Comparison of ENCODE assay signal across 17 cellular contexts in the genomic region with DNA sequence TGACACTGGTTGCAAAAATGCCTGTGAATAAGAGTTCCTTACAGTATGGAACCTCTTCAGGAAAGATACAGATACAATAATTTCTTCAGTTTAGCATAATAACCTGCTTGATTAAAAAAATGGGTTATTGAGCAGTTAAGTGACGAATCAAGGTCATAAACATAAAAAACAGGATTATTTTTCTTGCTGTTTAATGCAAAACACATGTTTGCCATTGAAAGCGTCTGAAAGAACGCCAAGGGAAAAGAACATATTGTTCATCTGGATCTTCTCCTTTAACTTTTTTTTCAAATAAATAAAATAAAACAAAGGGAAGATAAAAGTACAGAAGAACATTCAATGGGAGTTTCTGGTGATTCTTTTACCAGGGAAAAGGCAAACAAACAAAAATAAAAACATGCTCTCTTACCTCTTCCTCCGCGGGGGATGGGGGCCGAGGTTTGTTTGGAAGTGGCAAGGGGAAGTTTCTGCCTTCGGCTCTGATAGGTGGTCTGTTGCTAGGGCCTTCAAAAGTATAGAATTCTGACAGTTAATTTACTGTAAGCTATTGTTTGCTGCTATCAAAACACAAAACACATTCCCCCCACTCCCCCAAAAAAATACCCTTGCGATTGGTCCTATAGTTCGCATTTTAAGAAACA. TPM values are rescaled to one million over a fixed set of nuclear protein-coding genes. Genes with fewer than 3 reads are reported as not detected.
DNase-seq lines count a peak whose midpoint lies in the region; ATAC-seq and TF ChIP-seq lines count a peak whose summit lies in the region.
"Had no signal": no experiment of that assay in that cellular context is flagged by ENCODE, and none has a peak within 500 bp of the region (broad histone marks: within the 10 kb centered on the region; RNA-seq: fewer than 3 reads in every experiment).

No MANE protein-coding gene starts in this region.

- no peak overlapping the region for H3K23ac ChIP-seq in H9 (ENCODE audit: insufficient read length, low read depth, low read length)

- peaks cover 2% of the 10 kb centered on the region; the same call in 1 of the 2 replicates for H3K27me3 Mint-ChIP-seq in H9 (ENCODE audit: low read depth)
- H3K27me3 Mint-ChIP-seq in activated naive CD8-positive, alpha-beta T cell treated with anti-CD3 and anti-CD28 coated beads for 36 hours = no peaks in the 10 kb centered on the region
- no peaks in the 10 kb centered on the region for H3K27me3 Mint-ChIP-seq in activated T-helper 1 cell treated with anti-CD3 and anti-CD28 coated beads, Interleukin-12 subunit alpha, Interleukin-12 subunit beta, Interleukin-2, Interleukin-4 antibody, amounts not matched to agents 30 ng/mL and 10 ng/mL and 1 ng/mL, durations not matched to agents 14 hours and 24 hours and 36 hours (ENCODE audit: insufficient read depth)

- H3K4ac ChIP-seq in H9 (ENCODE audit: low read depth, low read length) = no peak overlapping the region

- no peak overlapping the region for H2AK5ac ChIP-seq in H9 (ENCODE audit: insufficient read length, low read length)

- H3K18ac ChIP-seq in H9 (ENCODE audit: insufficient read length, low read depth, low read length) = no peak overlapping the region

- intact Hi-C loops in activated T-helper 1 cell treated with anti-CD3 and anti-CD28 coated beads, Interleukin-12 subunit alpha, Interleukin-12 subunit beta, Interleukin-2, Interleukin-4 antibody, amounts not matched to agents 30 ng/mL and 10 ng/mL and 1 ng/mL, durations not matched to agents 14 hours and 24 hours and 36 hours (cut with micrococcal nuclease) = loop anchor here (2.0 kb wide), 1 partner anchor 16 kb away; no protein-coding TSS in a partner anchor

- H3K27ac Mint-ChIP-seq in H9 = peak overlapping the region in 2 of 3 experiments; percentile 25 to 67; a peak in 4 of 7 replicates
- H3K27ac Mint-ChIP-seq in activated naive CD8-positive, alpha-beta T cell treated with anti-CD3 and anti-CD28 coated beads for 36 hours = peak overlapping the region; percentile 77
- no peak overlapping the region for H3K27ac Mint-ChIP-seq in activated T-helper 1 cell treated with anti-CD3 and anti-CD28 coated beads, Interleukin-12 subunit alpha, Interleukin-12 subunit beta, Interleukin-2, Interleukin-4 antibody, amounts not matched to agents 30 ng/mL and 10 ng/mL and 1 ng/mL, durations not matched to agents 14 hours and 24 hours and 36 hours

- H3K9ac ChIP-seq in H9 (ENCODE audit: extremely low read depth, insufficient read length, low read length) = no peak overlapping the region

- no peak overlapping the region for H2BK120ac ChIP-seq in H9 (ENCODE audit: low read depth, low read length, poor library complexity, severe bottlenecking)

- no peak overlapping the region for H3K27ac ChIP-seq in H9 (ENCODE audit: insufficient read length, low read depth, low read length)
- H3K27ac ChIP-seq in gastroesophageal sphincter = peak overlapping the region in 3 of 4 donors; percentile 36 to 66 (median 48)
- H3K27ac ChIP-seq: body of pancreas had no signal

- H4K5ac ChIP-seq in H9 (ENCODE audit: insufficient read length, low read depth, low read length) = no peak overlapping the region

- H3K79me1 ChIP-seq in H9 (ENCODE audit: insufficient read depth, low read depth, low read length, poor library complexity, severe bottlenecking) = no peaks in the 10 kb centered on the region

- H3K4me3 Mint-ChIP-seq in H9 = no peak overlapping the region
- no peak overlapping the region for H3K4me3 Mint-ChIP-seq in activated naive CD8-positive, alpha-beta T cell treated with anti-CD3 and anti-CD28 coated beads for 36 hours
- no peak overlapping the region for H3K4me3 Mint-ChIP-seq in activated T-helper 1 cell treated with anti-CD3 and anti-CD28 coated beads, Interleukin-12 subunit alpha, Interleukin-12 subunit beta, Interleukin-2, Interleukin-4 antibody, amounts not matched to agents 30 ng/mL and 10 ng/mL and 1 ng/mL, durations not matched to agents 14 hours and 24 hours and 36 hours

- H2BK12ac ChIP-seq in H9 (ENCODE audit: insufficient read length, low read depth, low read length) = no peak overlapping the region

- H3T11ph ChIP-seq in H9 (ENCODE audit: low read length) = no peak overlapping the region

- no peak overlapping the region for H3K56ac ChIP-seq in H9 (ENCODE audit: insufficient read length, low read depth, low read length)

- H3K14ac ChIP-seq in H9 (ENCODE audit: insufficient read depth, low read length) = no peak overlapping the region

- TF ChIP-seq EP300 in gastroesophageal sphincter (IDR thresholded peaks at IDR 0.05) = no peak

- H3K4me3 ChIP-seq in AG10803 (ENCODE audit: low read length) (no peak overlapping the region), gastroesophageal sphincter (no peak overlapping the region)
- H3K4me3 ChIP-seq: body of pancreas, K562 had no signal

- H3K23me2 ChIP-seq in H9 (ENCODE audit: insufficient read length, low read depth, low read length, poor library complexity, severe bottlenecking) = no peaks in the 10 kb centered on the region

- no peaks in the 10 kb centered on the region for H3K36me3 ChIP-seq in gastroesophageal sphincter

- no peak overlapping the region for H2BK20ac ChIP-seq in H9 (ENCODE audit: low read depth, low read length, poor library complexity, severe bottlenecking)

- no peaks in the 10 kb centered on the region for H4K20me1 ChIP-seq in H9 (ENCODE audit: control insufficient read depth, insufficient read depth, insufficient read length)

- no peak overlapping the region for H4K8ac ChIP-seq in H9 (replicated peaks; ENCODE audit: insufficient read length, low read depth, low read length)

- H3K36me3 Mint-ChIP-seq in H9 (ENCODE audit: insufficient read depth in 1 of 3, low read depth in 3 of 3) = no peaks in the 10 kb centered on the region
- H3K36me3 Mint-ChIP-seq in activated naive CD8-positive, alpha-beta T cell treated with anti-CD3 and anti-CD28 coated beads for 36 hours = peaks cover 83% of the 10 kb centered on the region
- H3K36me3 Mint-ChIP-seq in activated T-helper 1 cell treated with anti-CD3 and anti-CD28 coated beads, Interleukin-12 subunit alpha, Interleukin-12 subunit beta, Interleukin-2, Interleukin-4 antibody, amounts not matched to agents 30 ng/mL and 10 ng/mL and 1 ng/mL, durations not matched to agents 14 hours and 24 hours and 36 hours (ENCODE audit: low read depth) = peaks cover 90% of the 10 kb centered on the region

- H2AFZ ChIP-seq in H9 (ENCODE audit: low read length) = no peak overlapping the region

- H3K4me1 Mint-ChIP-seq in H9 = peaks cover 60 to 78% of the 10 kb centered on the region in 2 experiments
- peaks cover 78% of the 10 kb centered on the region for H3K4me1 Mint-ChIP-seq in activated naive CD8-positive, alpha-beta T cell treated with anti-CD3 and anti-CD28 coated beads for 36 hours
- peaks cover 60% of the 10 kb centered on the region for H3K4me1 Mint-ChIP-seq in activated T-helper 1 cell treated with anti-CD3 and anti-CD28 coated beads, Interleukin-12 subunit alpha, Interleukin-12 subunit beta, Interleukin-2, Interleukin-4 antibody, amounts not matched to agents 30 ng/mL and 10 ng/mL and 1 ng/mL, durations not matched to agents 14 hours and 24 hours and 36 hours (ENCODE audit: low read depth)

- TF ChIP-seq CTCF in AG10803 (conservative IDR thresholded peaks at IDR 0.05; ENCODE audit: low read length) (no peak), H9 (conservative IDR thresholded peaks at IDR 0.05) (no peak), gastroesophageal sphincter (IDR thresholded peaks at IDR 0.05) (no peak)

- DNase-seq in AG10803 (ENCODE audit: low read depth) (peak; percentile 10), H9 (no peak), NAMALWA (ENCODE audit: low spot score) (no peak), SIG-M5 (lab: John Stamatoyannopoulos, UW) (no peak), DMS 273 (lab: John Stamatoyannopoulos, UW; ENCODE audit: unreplicated experiment) (no peak)
- DNase-seq in activated naive CD8-positive, alpha-beta T cell treated with anti-CD3 and anti-CD28 coated beads for 36 hours = no peak
- DNase-seq in activated T-helper 1 cell treated with anti-CD3 and anti-CD28 coated beads, Interleukin-12 subunit alpha, Interleukin-12 subunit beta, Interleukin-2, Interleukin-4 antibody, amounts not matched to agents 30 ng/mL and 10 ng/mL and 1 ng/mL, durations not matched to agents 14 hours and 24 hours and 36 hours (ENCODE audit: low spot score) = no peak
- DNase-seq: activated naive CD4-positive, alpha-beta T cell; body of pancreas; DMS79 treated with DMSO at 0.1 percent for 48 hours; foreskin melanocyte; NCI-H187; NCI-H226 had no signal

- TF ChIP-seq POLR2A in gastroesophageal sphincter (IDR thresholded peaks at IDR 0.05) = no peak

- no peak for ATAC-seq in gastroesophageal sphincter
- ATAC-seq: K562, Panc1 had no signal

- no peak overlapping the region for H2BK15ac ChIP-seq in H9 (ENCODE audit: low read depth, low read length)

- H3K27me3 ChIP-seq in H9 (ENCODE audit: insufficient read depth, low read length) = no peaks in the 10 kb centered on the region
- H3K27me3 ChIP-seq in gastroesophageal sphincter = no peaks in the 10 kb centered on the region
- H3K27me3 ChIP-seq: body of pancreas had no signal

- no peaks in the 10 kb centered on the region for H3K9me3 Mint-ChIP-seq in H9
- no peaks in the 10 kb centered on the region for H3K9me3 Mint-ChIP-seq in activated naive CD8-positive, alpha-beta T cell treated with anti-CD3 and anti-CD28 coated beads for 36 hours
- no peaks in the 10 kb centered on the region for H3K9me3 Mint-ChIP-seq in activated T-helper 1 cell treated with anti-CD3 and anti-CD28 coated beads, Interleukin-12 subunit alpha, Interleukin-12 subunit beta, Interleukin-2, Interleukin-4 antibody, amounts not matched to agents 30 ng/mL and 10 ng/mL and 1 ng/mL, durations not matched to agents 14 hours and 24 hours and 36 hours

- H3K4me2 ChIP-seq in H9 (ENCODE audit: insufficient read depth, insufficient read length, low read length) = no peak overlapping the region

- H2BK5ac ChIP-seq in H9 (ENCODE audit: insufficient read length, low read length) = no peak overlapping the region

- WGBS in H9 (ENCODE audit: extremely low coverage, insufficient read length, low lambda C conversion rate) = no CpG with 5 or more reads among the region's 9 CpGs
- WGBS in gastroesophageal sphincter (ENCODE audit: low coverage in 1 of 2), 2 donors = 53 to 66% methylated on average over 8 to 9 of the region's 9 CpGs

- peaks cover 8% of the 10 kb centered on the region; the same call in 1 of the 2 replicates for H3K4me1 ChIP-seq in H9 (ENCODE audit: insufficient read depth, low read length)
- H3K4me1 ChIP-seq in gastroesophageal sphincter = peaks cover 13 to 39% (median 14%) of the 10 kb centered on the region in 3 donors
- H3K4me1 ChIP-seq: body of pancreas had no signal

- H4K91ac ChIP-seq in H9 (ENCODE audit: insufficient read length, low read depth, low read length) = no peak overlapping the region

- H3K79me2 ChIP-seq in H9 (ENCODE audit: insufficient read depth, low read length) = no peaks in the 10 kb centered on the region

- H3K9me3 ChIP-seq in H9 (ENCODE audit: control insufficient read depth, low read depth, low read length) (no peaks in the 10 kb centered on the region), gastroesophageal sphincter (no peaks in the 10 kb centered on the region)
- H3K9me3 ChIP-seq: body of pancreas had no signal

RNA-seq across cellular contexts. Expression of gene C5orf58, which starts 20.0 kb away (rescaled TPM):
- total RNA-seq in H9 (2021) (0.90 and 1.4 TPM in 2 replicates), gastroesophageal sphincter (not detected)
- not detected for total RNA-seq in activated naive CD8-positive, alpha-beta T cell treated with anti-CD3 and anti-CD28 coated beads for 36 hours
- not detected in 2 replicates for total RNA-seq in activated T-helper 1 cell treated with anti-CD3 and anti-CD28 coated beads, Interleukin-12 subunit alpha, Interleukin-12 subunit beta, Interleukin-2, Interleukin-4 antibody, amounts not matched to agents 30 ng/mL and 10 ng/mL and 1 ng/mL, durations not matched to agents 14 hours and 24 hours and 36 hours
- total RNA-seq: body of pancreas, pulmonary artery endothelial cell had no signal

RNA-seq across cellular contexts. Expression of gene LCP2, which starts 44.7 kb away (rescaled TPM):
- 0.09 TPM in 1 of 2 replicates, not detected in the other for total RNA-seq in H9 (2021)
- total RNA-seq in activated naive CD8-positive, alpha-beta T cell treated with anti-CD3 and anti-CD28 coated beads for 36 hours = 100 to 1,000 TPM; 192 to 199 TPM
- 10 to 100 TPM in 1 of 4 donors, 1 to 10 TPM in 3; 5.5 to 17.0 (median 8.3) TPM for total RNA-seq in gastroesophageal sphincter
- 350 and 351 TPM in 2 replicates for total RNA-seq in activated T-helper 1 cell treated with anti-CD3 and anti-CD28 coated beads, Interleukin-12 subunit alpha, Interleukin-12 subunit beta, Interleukin-2, Interleukin-4 antibody, amounts not matched to agents 30 ng/mL and 10 ng/mL and 1 ng/mL, durations not matched to agents 14 hours and 24 hours and 36 hours
- total RNA-seq: pulmonary artery endothelial cell had no signal

Comparison
In these comparisons a context has a peak if more than half of its experiments do, and no peak if none do; other contexts are left out.
1. RNA of gene LCP2, which starts 44.7 kb away (total RNA-seq): 350 to 351 TPM in activated T-helper 1 cell treated with anti-CD3 and anti-CD28 coated beads, Interleukin-12 subunit alpha, Interleukin-12 subunit beta, Interleukin-2, Interleukin-4 antibody, amounts not matched to agents 30 ng/mL and 10 ng/mL and 1 ng/mL, durations not matched to agents 14 hours and 24 hours and 36 hours and 192 to 199 TPM in activated naive CD8-positive, alpha-beta T cell treated with anti-CD3 and anti-CD28 coated beads for 36 hours; 5.5 to 17.0 TPM in gastroesophageal sphincter and 0.09 TPM in H9; every median in the first group is over 10 times any median in the second.